In genomic region chr7:930975-931758, GRCh38 we compare ENCODE assay signal across 18 cellular contexts. TPM values are rescaled to one million over a fixed set of nuclear protein-coding genes. Genes with fewer than 3 reads are reported as not detected.
DNase-seq lines count a peak whose midpoint lies in the region; ATAC-seq, FAIRE-seq and TF ChIP-seq lines count a peak whose summit lies in the region.
"Had no signal": no experiment of that assay in that cellular context is flagged by ENCODE, and none has a peak within 500 bp of the region (broad histone marks: within the 10 kb centered on the region; RNA-seq: fewer than 3 reads in every experiment).

No MANE protein-coding gene starts in this region.

- H3K4me3 ChIP-seq in BLaER1 = no peak overlapping the region
- no peak overlapping the region for H3K4me3 ChIP-seq in PC-9
- H3K4me3 ChIP-seq: body of pancreas, prostate gland, uterus had no signal

- no peaks in the 10 kb centered on the region for H3K79me2 ChIP-seq in PC-9 (ENCODE audit: low read depth)

- no peaks in the 10 kb centered on the region for H3K9me3 ChIP-seq in BLaER1
- no peaks in the 10 kb centered on the region for H3K9me3 ChIP-seq in PC-9 (ENCODE audit: insufficient read depth, low read depth)
- H3K9me3 ChIP-seq: body of pancreas, prostate gland, uterus had no signal

- CTCF ChIA-PET in PC-9 (lab: Charles Lee) = no interaction called here

- no peak overlapping the region for H3K4me3 Mint-ChIP-seq in activated naive CD8-positive, alpha-beta T cell treated with anti-CD3 and anti-CD28 coated beads for 36 hours
- H3K4me3 Mint-ChIP-seq in natural killer cell = peak overlapping the region; percentile 21

- H3K27ac ChIP-seq in BLaER1 = peak overlapping the region; percentile 59; the same call in 1 of the 2 replicates
- H3K27ac ChIP-seq in PC-9 = no peak overlapping the region
- H3K27ac ChIP-seq: body of pancreas, prostate gland, uterus had no signal

- H3K9me2 ChIP-seq in PC-9 (ENCODE audit: insufficient read depth) = no peaks in the 10 kb centered on the region

- peaks cover 48% of the 10 kb centered on the region for H3K36me3 Mint-ChIP-seq in activated naive CD8-positive, alpha-beta T cell treated with anti-CD3 and anti-CD28 coated beads for 36 hours
- no peaks in the 10 kb centered on the region for H3K36me3 Mint-ChIP-seq in natural killer cell
- H3K36me3 Mint-ChIP-seq: CD4-positive, CD25-positive, alpha-beta regulatory T cell had no signal

- H3K9me3 Mint-ChIP-seq in activated naive CD8-positive, alpha-beta T cell treated with anti-CD3 and anti-CD28 coated beads for 36 hours = peaks cover 6% of the 10 kb centered on the region
- no peaks in the 10 kb centered on the region for H3K9me3 Mint-ChIP-seq in natural killer cell
- H3K9me3 Mint-ChIP-seq: CD4-positive, CD25-positive, alpha-beta regulatory T cell; effector memory CD8-positive, alpha-beta T cell had no signal

- no peak overlapping the region for H3K9ac ChIP-seq in BLaER1

- H3K4me1 ChIP-seq in BLaER1 (peaks cover 88% of the 10 kb centered on the region), PC-9 (replicated peaks; ENCODE audit: insufficient read depth) (peaks cover 6% of the 10 kb centered on the region)
- H3K4me1 ChIP-seq: body of pancreas, prostate gland, uterus had no signal

- no peaks in the 10 kb centered on the region for H3K27me3 ChIP-seq in BLaER1
- H3K27me3 ChIP-seq in PC-9 (ENCODE audit: insufficient read depth, low read depth) = no peaks in the 10 kb centered on the region
- H3K27me3 ChIP-seq: body of pancreas, uterus had no signal

- ATAC-seq in natural killer cell (no peak), HG03354 (IDR thresholded peaks at IDR 0.05; ENCODE audit: poor library complexity, severe bottlenecking, unreplicated experiment) (no peak)
- ATAC-seq: body of pancreas; effector memory CD8-positive, alpha-beta T cell had no signal

- peaks cover 6% of the 10 kb centered on the region; the same call in 1 of the 2 replicates for H3F3A ChIP-seq in PC-9 (ENCODE audit: insufficient read depth, low read depth)

- DNase-seq in HTR-8/SVneo (ENCODE audit: insufficient read length, low spot score) = no peak
- DNase-seq in activated naive CD8-positive, alpha-beta T cell treated with anti-CD3 and anti-CD28 coated beads for 36 hours = no peak
- DNase-seq in natural killer cell = peak; percentile 10
- no peak for DNase-seq in NCI-H2171 treated with DMSO at 0.1 percent for 48 hours (lab: John Stamatoyannopoulos, UW)
- DNase-seq in PC-9 = no peak
- DNase-seq in NCI-H1436 (lab: John Stamatoyannopoulos, UW) = no peak
- DNase-seq: CD4-positive, CD25-positive, alpha-beta regulatory T cell; effector memory CD8-positive, alpha-beta T cell; foreskin fibroblast; NCI-H1105 treated with DMSO at 0.1 percent for 48 hours; NCI-H226; OCI-M1; uterus had no signal

- no TSS peak for BruUV-seq in PC-9 (replicated peaks; lab: Mats Ljungman, UMichigan)

- peak overlapping the region; percentile 94 for H3K27ac Mint-ChIP-seq in activated naive CD8-positive, alpha-beta T cell treated with anti-CD3 and anti-CD28 coated beads for 36 hours
- H3K27ac Mint-ChIP-seq in natural killer cell = peak overlapping the region; percentile 33 to 87
- H3K27ac Mint-ChIP-seq: CD4-positive, CD25-positive, alpha-beta regulatory T cell had no signal

- peaks cover 36% of the 10 kb centered on the region for H3K4me1 Mint-ChIP-seq in activated naive CD8-positive, alpha-beta T cell treated with anti-CD3 and anti-CD28 coated beads for 36 hours
- peaks cover 29 to 44% of the 10 kb centered on the region in 2 donors for H3K4me1 Mint-ChIP-seq in natural killer cell

- peak overlapping the region; percentile 63 for H3K4me2 ChIP-seq in BLaER1
- no peak overlapping the region for H3K4me2 ChIP-seq in PC-9

- peak; percentile 31 for FAIRE-seq in HTR-8/SVneo (lab: Jason Lieb, UNC)
- FAIRE-seq: G401.6 had no signal

- TF ChIP-seq CTCF in natural killer cell (IDR thresholded peaks at IDR 0.05) (no peak), PC-9 (conservative IDR thresholded peaks at IDR 0.05) (no peak)

- H3K27me3 Mint-ChIP-seq in activated naive CD8-positive, alpha-beta T cell treated with anti-CD3 and anti-CD28 coated beads for 36 hours = no peaks in the 10 kb centered on the region
- H3K27me3 Mint-ChIP-seq in natural killer cell (ENCODE audit: low read depth in 2 of 2) = no peaks in the 10 kb centered on the region
- H3K27me3 Mint-ChIP-seq: CD4-positive, CD25-positive, alpha-beta regulatory T cell; effector memory CD8-positive, alpha-beta T cell had no signal

- POLR2A ChIA-PET in PC-9 (lab: Charles Lee; ENCODE audit: unreplicated experiment) = no interaction called here

- H3K36me3 ChIP-seq in BLaER1 (peaks cover 18% of the 10 kb centered on the region; the same call in 1 of the 2 replicates), PC-9 (ENCODE audit: low read depth) (no peaks in the 10 kb centered on the region)
- H3K36me3 ChIP-seq: prostate gland, uterus had no signal

- intact Hi-C loops in natural killer cell (cut with micrococcal nuclease) = no loop called here
- intact Hi-C loops in PC-9 (cut with micrococcal nuclease; ENCODE audit: unreplicated experiment) = no loop called here

- 0 out of 2 replicates have a peak, but pooled peaks cover 13% of the 10 kb centered on the region for H4K20me1 ChIP-seq in BLaER1
- H4K20me1 ChIP-seq in PC-9 (ENCODE audit: insufficient read depth) = no peaks in the 10 kb centered on the region

- no peak overlapping the region for H2AFZ ChIP-seq in PC-9

RNA-seq across cellular contexts. Expression of gene ADAP1, which starts 23.3 kb away (rescaled TPM):
- 10 to 100 TPM; 49.9 to 56.7 TPM for total RNA-seq in activated naive CD8-positive, alpha-beta T cell treated with anti-CD3 and anti-CD28 coated beads for 36 hours
- total RNA-seq in natural killer cell (100 to 1,000 TPM in 1 of 3 donors, 10 to 100 TPM in 2; 87.2 to 117 (median 89.2) TPM), PC-9 (2021) (73.9 and 102 TPM in 2 replicates)

RNA-seq across cellular contexts. Expression of gene COX19, which starts 44.2 kb away (rescaled TPM):
- 10 to 100 TPM; 17.7 to 18.1 TPM for total RNA-seq in activated naive CD8-positive, alpha-beta T cell treated with anti-CD3 and anti-CD28 coated beads for 36 hours
- 10 to 100 TPM; 33.6 to 38.3 (median 33.6) TPM for total RNA-seq in natural killer cell
- 28.9 and 29.3 TPM in 2 replicates for total RNA-seq in PC-9 (2021)

RNA-seq across cellular contexts. Expression of gene CYP2W1, which starts 51.8 kb away (rescaled TPM):
- not detected for total RNA-seq in activated naive CD8-positive, alpha-beta T cell treated with anti-CD3 and anti-CD28 coated beads for 36 hours
- total RNA-seq in natural killer cell (not detected), PC-9 (2021) (0.63 TPM in 1 of 2 replicates, not detected in the other)
- total RNA-seq: body of pancreas; CD4-positive, CD25-positive, alpha-beta regulatory T cell had no signal

RNA-seq across cellular contexts. Expression of gene GET4, which starts 54.8 kb away (rescaled TPM):
- 10 to 100 TPM; 35.2 to 39.6 TPM for total RNA-seq in activated naive CD8-positive, alpha-beta T cell treated with anti-CD3 and anti-CD28 coated beads for 36 hours
- 10 to 100 TPM; 69.3 to 81.6 (median 73.2) TPM for total RNA-seq in natural killer cell
- total RNA-seq in PC-9 (2021) = 120 and 166 TPM in 2 replicates
